17 cellular contexts compared by ENCODE assay signal in genomic region chr2:147945660-147946059, GRCh38.
DNase-seq lines count a peak whose midpoint lies in the region; ATAC-seq, FAIRE-seq and TF ChIP-seq lines count a peak whose summit lies in the region.
"Had no signal": no experiment of that assay in that cellular context is flagged by ENCODE, and none has a peak within 500 bp of the region (broad histone marks: within the 10 kb centered on the region; RNA-seq: fewer than 3 reads in every experiment).

No MANE protein-coding gene starts in this region.

- 83% methylated on average over 1 of the region's 1 CpG for WGBS in K562 (ENCODE audit: insufficient coverage, low coverage, missing lambda C conversion rate)

- no peaks in the 10 kb centered on the region for H3K4me1 ChIP-seq in K562 (replicated peaks in 1 of 2; ENCODE audit: control insufficient read depth in 2 of 2, insufficient read depth in 2 of 2, low read length in 2 of 2)
- H3K4me1 ChIP-seq: SJCRH30 had no signal

- peaks cover 16% of the 10 kb centered on the region; the same call in 2 of the 3 replicates for H3K36me3 ChIP-seq in K562 (ENCODE audit: control insufficient read depth, insufficient read depth, low read length)

- no TSS peak for BruUV-seq in K562 (replicated peaks; lab: Mats Ljungman, UMichigan)

- CTCF ChIA-PET in K562 (lab: Yijun Ruan, JAX; ENCODE audit: low intra/inter-chr PET ratio) = no interaction called here

- in situ Hi-C loops in ACHN (cut with HindIII; ENCODE audit: low pct_ligation_motif_present, low pct_unique_long_range_greater_than_20kb, low sequenced_read_pairs) = no loop called here
- in situ Hi-C loops in K562 (cut with MboI) = loop anchor here (25.0 kb wide), 1 partner anchor 1042 kb away; no protein-coding TSS in a partner anchor

- no peak overlapping the region for H3K4me2 ChIP-seq in K562 (ENCODE audit: insufficient read depth, low read length)

- peak; percentile 10 for DNase-seq in ACHN
- DNase-seq in K562 (ENCODE audit: extremely low read depth in 1 of 4, low spot score in 3 of 4) = no peak
- peak; percentile 9 for DNase-seq in foreskin melanocyte
- no peak for DNase-seq in cortex of kidney (lab: John Stamatoyannopoulos, UW)
- DNase-seq in activated CD8-positive, alpha-beta memory T cell treated with anti-CD3 and anti-CD28 coated beads, Interleukin-2, amount 50 U/mL, for 4 hours = no peak
- DNase-seq in left ventricle myocardium superior = no peak
- DNase-seq in NCI-H2107 treated with DMSO at 0.1 percent for 48 hours (lab: John Stamatoyannopoulos, UW; ENCODE audit: unreplicated experiment) = no peak
- DNase-seq: activated naive CD4-positive, alpha-beta T cell treated with anti-CD3 and anti-CD28 coated beads, Interleukin-2, amount 10 ng/mL, durations not matched to agents 7 days and 5 days; GOT3; mesenchymal stem cell; NCI-H1694 treated with DMSO at 0.1 percent for 48 hours; NCI-H446; retina; T-helper 9 cell had no signal

- no peaks in the 10 kb centered on the region for H3K79me2 ChIP-seq in K562 (ENCODE audit: control insufficient read depth, insufficient read depth, low read length)

- no peak overlapping the region for H3K27ac ChIP-seq in K562 (ENCODE audit: extremely low read depth, low read depth, low read length)
- H3K27ac ChIP-seq: SJCRH30 had no signal

- H3K4me3 ChIP-seq in K562 = no peak overlapping the region
- H3K4me3 ChIP-seq: SJCRH30 had no signal

- H2AFZ ChIP-seq in K562 (ENCODE audit: low read depth, low read length) = no peak overlapping the region

- no peak for TF ChIP-seq POLR2A in K562 (conservative IDR thresholded peaks at IDR 0.05)

- ATAC-seq in K562 = no peak
- no peak for ATAC-seq in left ventricle myocardium superior

- TF ChIP-seq RAD21 in Ishikawa (IDR thresholded peaks at IDR 0.05; ENCODE audit: low read depth) = no peak
- no peak for TF ChIP-seq RAD21 in K562 (CRISPR knock-in tag; conservative IDR thresholded peaks at IDR 0.05 in 1 of 2, IDR thresholded peaks at IDR 0.05 in 1 of 2)

- H4K20me1 ChIP-seq in K562 (replicated peaks; ENCODE audit: control insufficient read depth, insufficient read depth, low read length) = no peaks in the 10 kb centered on the region

- POLR2A ChIA-PET in K562 (lab: Yijun Ruan, JAX) = no interaction called here

- H3K9ac ChIP-seq in K562 (ENCODE audit: insufficient read depth in 1 of 2, low read depth in 2 of 2, low read length in 2 of 2) = no peak overlapping the region

- H3K9me1 ChIP-seq in K562 (ENCODE audit: control insufficient read depth, insufficient read depth, low read length) = no peaks in the 10 kb centered on the region

- no peaks in the 10 kb centered on the region for H3K27me3 ChIP-seq in K562 (ENCODE audit: control insufficient read depth in 2 of 2, insufficient read depth in 2 of 2, low read length in 2 of 2)
- H3K27me3 ChIP-seq: SJCRH30 had no signal

- TF ChIP-seq CTCF in K562 (IDR thresholded peaks at IDR 0.05 in 2 of 3, conservative IDR thresholded peaks at IDR 0.05 in 1 of 3; ENCODE audit: insufficient read depth in 2 of 3, low read depth in 1 of 3, low read length in 3 of 3) = no peak

- no peak for FAIRE-seq in K562 (lab: Jason Lieb, UNC)
- FAIRE-seq: endometrium had no signal

- H3K9me3 ChIP-seq in K562 (replicated peaks; ENCODE audit: control insufficient read depth, insufficient read depth, low read depth, low read length) = no peaks in the 10 kb centered on the region
- H3K9me3 ChIP-seq: SJCRH30 had no signal

- no peak for TF ChIP-seq EP300 in Ishikawa (IDR thresholded peaks at IDR 0.05; ENCODE audit: borderline replicate concordance)
- no peak for TF ChIP-seq EP300 in K562 (IDR thresholded peaks at IDR 0.05; ENCODE audit: low read length)

- intact Hi-C loops in K562 (cut with micrococcal nuclease) (no loop called here), left ventricle myocardium superior (cut with micrococcal nuclease) (loop anchor here (10.0 kb wide), 1 partner anchor 1039 kb away; no protein-coding TSS in a partner anchor)

TF ChIP-seq in Ishikawa, 13 proteins besides CTCF, POLR2A, EP300 and RAD21:
- TF ChIP-seq TEAD4 (IDR thresholded peaks at IDR 0.05) = no peak
- peak; percentile 85 for TF ChIP-seq REST (IDR thresholded peaks at IDR 0.05; ENCODE audit: low read depth)

TF ChIP-seq in K562, 482 proteins besides CTCF, POLR2A, EP300 and RAD21:
- TF ChIP-seq EHMT2 (IDR thresholded peaks at IDR 0.05) (peak; percentile 30; the same call in 1 of the 2 replicates), ZNF146 (CRISPR knock-in tag; IDR thresholded peaks at IDR 0.05; ENCODE audit: unreplicated experiment) (no peak), HMGN3 (IDR thresholded peaks at IDR 0.05; ENCODE audit: borderline replicate concordance, extremely low read depth, insufficient read length, low read depth, low read length) (no peak), E2F8 (IDR thresholded peaks at IDR 0.05; ENCODE audit: low read depth, partially characterized antibody) (no peak)

Comparison
In these comparisons a context has a peak if more than half of its experiments do, and no peak if none do; other contexts are left out.
1. DNase-seq: peak in ACHN (single experiment) and foreskin melanocyte (single experiment); none in K562 (0 of 4), cortex of kidney (single experiment), activated CD8-positive, alpha-beta memory T cell treated with anti-CD3 and anti-CD28 coated beads, Interleukin-2, amount 50 U/mL, for 4 hours (single experiment), left ventricle myocardium superior (single experiment) and NCI-H2107 treated with DMSO at 0.1 percent for 48 hours (single experiment).